Comparison of ENCODE assay signal across 2 cellular contexts in the genomic region with DNA sequence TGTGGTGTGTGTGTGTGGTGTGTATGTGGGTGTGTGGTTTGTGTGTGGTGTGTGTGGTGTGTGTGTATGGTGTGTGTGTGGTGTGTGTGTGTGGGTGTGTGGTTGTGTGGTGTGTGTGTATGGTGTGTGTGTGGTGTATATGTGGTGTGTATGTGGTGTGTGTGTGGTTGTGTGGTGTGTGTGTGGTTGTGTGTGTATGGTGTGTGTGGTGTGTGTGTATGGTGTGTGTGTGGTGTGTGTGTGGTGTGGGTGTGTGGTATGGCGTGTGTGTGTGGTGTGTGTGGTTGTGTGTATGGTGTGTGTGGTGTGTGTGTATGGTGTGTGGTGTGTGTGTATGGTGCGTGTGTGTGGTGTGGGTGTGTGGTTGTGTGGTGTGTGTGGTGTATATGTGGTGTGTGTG.
A peak's percentile ranks its signal among the peaks of the same experiment; 100 is the strongest.
TF ChIP-seq lines count a peak whose summit lies in the region.

No MANE protein-coding gene starts in this region.

TF ChIP-seq in A549, 52 proteins besides CTCF, POLR2A, EP300 and RAD21:
- TF ChIP-seq ZC3H11A (IDR thresholded peaks at IDR 0.05) (no peak), CEBPB (IDR thresholded peaks at IDR 0.05) (no peak), MYC (IDR thresholded peaks at IDR 0.05; ENCODE audit: borderline replicate concordance, low read length) (no peak), KDM5A (IDR thresholded peaks at IDR 0.05) (no peak), BHLHE40 (IDR thresholded peaks at IDR 0.05; ENCODE audit: low read depth, low read length) (no peak), RFX5 (IDR thresholded peaks at IDR 0.05) (no peak), FOSB (CRISPR knock-in tag; IDR thresholded peaks at IDR 0.05) (no peak), CBX2 (IDR thresholded peaks at IDR 0.05; ENCODE audit: borderline replicate concordance, low read depth) (no peak)
- TF ChIP-seq, protein P1, sequence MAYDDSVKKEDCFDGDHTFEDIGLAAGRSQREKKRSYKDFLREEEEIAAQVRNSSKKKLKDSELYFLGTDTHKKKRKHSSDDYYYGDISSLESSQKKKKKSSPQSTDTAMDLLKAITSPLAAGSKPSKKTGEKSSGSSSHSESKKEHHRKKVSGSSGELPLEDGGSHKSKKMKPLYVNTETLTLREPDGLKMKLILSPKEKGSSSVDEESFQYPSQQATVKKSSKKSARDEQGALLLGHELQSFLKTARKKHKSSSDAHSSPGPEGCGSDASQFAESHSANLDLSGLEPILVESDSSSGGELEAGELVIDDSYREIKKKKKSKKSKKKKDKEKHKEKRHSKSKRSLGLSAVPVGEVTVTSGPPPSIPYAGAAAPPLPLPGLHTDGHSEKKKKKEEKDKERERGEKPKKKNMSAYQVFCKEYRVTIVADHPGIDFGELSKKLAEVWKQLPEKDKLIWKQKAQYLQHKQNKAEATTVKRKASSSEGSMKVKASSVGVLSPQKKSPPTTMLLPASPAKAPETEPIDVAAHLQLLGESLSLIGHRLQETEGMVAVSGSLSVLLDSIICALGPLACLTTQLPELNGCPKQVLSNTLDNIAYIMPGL (CRISPR knock-in tag; IDR thresholded peaks at IDR 0.05; ENCODE audit: borderline replicate concordance): no peak
- TF ChIP-seq, protein P2, sequence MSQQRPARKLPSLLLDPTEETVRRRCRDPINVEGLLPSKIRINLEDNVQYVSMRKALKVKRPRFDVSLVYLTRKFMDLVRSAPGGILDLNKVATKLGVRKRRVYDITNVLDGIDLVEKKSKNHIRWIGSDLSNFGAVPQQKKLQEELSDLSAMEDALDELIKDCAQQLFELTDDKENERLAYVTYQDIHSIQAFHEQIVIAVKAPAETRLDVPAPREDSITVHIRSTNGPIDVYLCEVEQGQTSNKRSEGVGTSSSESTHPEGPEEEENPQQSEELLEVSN (IDR thresholded peaks at IDR 0.05; ENCODE audit: borderline replicate concordance, low read depth): no peak
- TF ChIP-seq, protein P3, sequence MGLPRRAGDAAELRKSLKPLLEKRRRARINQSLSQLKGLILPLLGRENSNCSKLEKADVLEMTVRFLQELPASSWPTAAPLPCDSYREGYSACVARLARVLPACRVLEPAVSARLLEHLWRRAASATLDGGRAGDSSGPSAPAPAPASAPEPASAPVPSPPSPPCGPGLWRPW (IDR thresholded peaks at IDR 0.05): no peak

TF ChIP-seq in GM12878, 131 proteins besides CTCF, POLR2A, EP300 and RAD21:
- peak; percentile 21; the same call in 1 of the 2 replicates for TF ChIP-seq RUNX3 (IDR thresholded peaks at IDR 0.05; ENCODE audit: low read length)
- TF ChIP-seq, protein P4, sequence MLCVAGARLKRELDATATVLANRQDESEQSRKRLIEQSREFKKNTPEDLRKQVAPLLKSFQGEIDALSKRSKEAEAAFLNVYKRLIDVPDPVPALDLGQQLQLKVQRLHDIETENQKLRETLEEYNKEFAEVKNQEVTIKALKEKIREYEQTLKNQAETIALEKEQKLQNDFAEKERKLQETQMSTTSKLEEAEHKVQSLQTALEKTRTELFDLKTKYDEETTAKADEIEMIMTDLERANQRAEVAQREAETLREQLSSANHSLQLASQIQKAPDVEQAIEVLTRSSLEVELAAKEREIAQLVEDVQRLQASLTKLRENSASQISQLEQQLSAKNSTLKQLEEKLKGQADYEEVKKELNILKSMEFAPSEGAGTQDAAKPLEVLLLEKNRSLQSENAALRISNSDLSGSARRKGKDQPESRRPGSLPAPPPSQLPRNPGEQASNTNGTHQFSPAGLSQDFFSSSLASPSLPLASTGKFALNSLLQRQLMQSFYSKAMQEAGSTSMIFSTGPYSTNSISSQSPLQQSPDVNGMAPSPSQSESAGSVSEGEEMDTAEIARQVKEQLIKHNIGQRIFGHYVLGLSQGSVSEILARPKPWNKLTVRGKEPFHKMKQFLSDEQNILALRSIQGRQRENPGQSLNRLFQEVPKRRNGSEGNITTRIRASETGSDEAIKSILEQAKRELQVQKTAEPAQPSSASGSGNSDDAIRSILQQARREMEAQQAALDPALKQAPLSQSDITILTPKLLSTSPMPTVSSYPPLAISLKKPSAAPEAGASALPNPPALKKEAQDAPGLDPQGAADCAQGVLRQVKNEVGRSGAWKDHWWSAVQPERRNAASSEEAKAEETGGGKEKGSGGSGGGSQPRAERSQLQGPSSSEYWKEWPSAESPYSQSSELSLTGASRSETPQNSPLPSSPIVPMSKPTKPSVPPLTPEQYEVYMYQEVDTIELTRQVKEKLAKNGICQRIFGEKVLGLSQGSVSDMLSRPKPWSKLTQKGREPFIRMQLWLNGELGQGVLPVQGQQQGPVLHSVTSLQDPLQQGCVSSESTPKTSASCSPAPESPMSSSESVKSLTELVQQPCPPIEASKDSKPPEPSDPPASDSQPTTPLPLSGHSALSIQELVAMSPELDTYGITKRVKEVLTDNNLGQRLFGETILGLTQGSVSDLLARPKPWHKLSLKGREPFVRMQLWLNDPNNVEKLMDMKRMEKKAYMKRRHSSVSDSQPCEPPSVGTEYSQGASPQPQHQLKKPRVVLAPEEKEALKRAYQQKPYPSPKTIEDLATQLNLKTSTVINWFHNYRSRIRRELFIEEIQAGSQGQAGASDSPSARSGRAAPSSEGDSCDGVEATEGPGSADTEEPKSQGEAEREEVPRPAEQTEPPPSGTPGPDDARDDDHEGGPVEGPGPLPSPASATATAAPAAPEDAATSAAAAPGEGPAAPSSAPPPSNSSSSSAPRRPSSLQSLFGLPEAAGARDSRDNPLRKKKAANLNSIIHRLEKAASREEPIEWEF (IDR thresholded peaks at IDR 0.05; ENCODE audit: insufficient replicate concordance, low read depth, low read length): no peak
